ENCODE assay signal across 19 cellular contexts in the genomic region with DNA sequence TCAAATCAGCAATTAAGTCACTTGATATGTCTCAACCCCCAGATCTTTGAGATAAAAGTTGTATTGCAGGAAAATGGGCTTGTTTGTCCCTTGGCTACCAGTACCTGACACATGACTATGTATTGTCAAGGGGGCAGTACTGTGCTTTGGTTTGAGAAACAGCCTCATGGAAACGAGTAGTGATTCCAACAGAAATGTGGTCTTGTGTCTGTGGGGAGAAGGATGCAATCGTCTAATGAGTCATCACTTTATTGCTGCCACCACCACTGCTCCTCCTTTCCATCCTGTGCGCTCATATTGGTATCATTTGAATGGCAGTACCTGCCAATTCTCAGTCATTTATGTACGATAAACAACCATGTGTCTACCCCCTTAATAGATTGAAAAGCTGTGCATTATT.
A peak's percentile ranks its signal among the peaks of the same experiment; 100 is the strongest.
DNase-seq lines count a peak whose midpoint lies in the region; ATAC-seq and TF ChIP-seq lines count a peak whose summit lies in the region.
"Had no signal": no experiment of that assay in that cellular context is flagged by ENCODE, and none has a peak within 500 bp of the region (broad histone marks: within the 10 kb centered on the region; RNA-seq: fewer than 3 reads in every experiment).

No MANE protein-coding gene starts in this region.

- no peaks in the 10 kb centered on the region for H3K36me3 ChIP-seq in brain microvascular endothelial cell (replicated peaks)
- H3K36me3 ChIP-seq: BLaER1 treated with 17β-estradiol and CSF1 and Interleukin-3, amounts not matched to agents 10 nM and 100 nM; upper lobe of left lung had no signal

- TF ChIP-seq CTCF in brain microvascular endothelial cell (IDR thresholded peaks at IDR 0.05; ENCODE audit: low read depth, low read length, missing control alignments) = no peak

- no peaks in the 10 kb centered on the region for H3K27me3 ChIP-seq in brain microvascular endothelial cell (replicated peaks)
- H3K27me3 ChIP-seq: upper lobe of left lung had no signal

- no peak overlapping the region for H3K4me3 ChIP-seq in brain microvascular endothelial cell (ENCODE audit: low read depth, low read length)
- H3K4me3 ChIP-seq: BLaER1 treated with 17β-estradiol and CSF1 and Interleukin-3, amounts not matched to agents 10 nM and 100 nM; upper lobe of left lung had no signal

- ATAC-seq in GM21723 (IDR thresholded peaks at IDR 0.05; ENCODE audit: unreplicated experiment) (no peak), GM18909 (IDR thresholded peaks at IDR 0.05; ENCODE audit: poor library complexity, unreplicated experiment) (no peak), GM18511 (IDR thresholded peaks at IDR 0.05; ENCODE audit: unreplicated experiment) (no peak)
- ATAC-seq: activated CD8-positive, alpha-beta T cell treated with anti-CD3 and anti-CD28 coated beads, Interleukin-2, amount 10 ng/mL, durations not matched to agents 7 days and 5 days; effector memory CD8-positive, alpha-beta T cell; left lobe of liver; Right ventricle myocardium inferior had no signal

- in situ Hi-C loops in Caki2 (cut with HindIII; ENCODE audit: low pct_unique_long_range_greater_than_20kb, low sequenced_read_pairs) (no loop called here), brain microvascular endothelial cell (cut with HindIII; ENCODE audit: low pct_ligation_motif_present, low sequenced_read_pairs) (no loop called here)

- H3K27ac ChIP-seq in brain microvascular endothelial cell = no peak overlapping the region
- H3K27ac ChIP-seq: BLaER1 treated with 17β-estradiol and CSF1 and Interleukin-3, amounts not matched to agents 10 nM and 100 nM; upper lobe of left lung had no signal

- DNase-seq in Caki2 (ENCODE audit: low read depth) (peak; percentile 45), LHCN-M2 (ENCODE audit: low read depth) (peak; percentile 82), brain microvascular endothelial cell (peak; percentile 66), myocyte (ENCODE audit: low read depth) (peak; percentile 29), NCI-H1092 treated with DMSO at 0.1 percent for 48 hours (lab: John Stamatoyannopoulos, UW) (no peak)
- DNase-seq: activated CD8-positive, alpha-beta T cell treated with anti-CD3 and anti-CD28 coated beads, Interleukin-2, amount 10 ng/mL, durations not matched to agents 7 days and 5 days; activated effector memory CD4-positive, alpha-beta T cell treated with Interleukin-2 at 50 U/mL for 16 hours; effector memory CD8-positive, alpha-beta T cell; head of caudate nucleus; IMR-90; NCI-H187 treated with DMSO at 0.1 percent for 48 hours; stimulated activated CD4-positive, alpha-beta T cell treated with anti-CD3 and anti-CD28 coated beads, Interleukin-1b, Interleukin-23, amount 100 ng/mL, for 48 hours; upper lobe of left lung had no signal
